Comparison of ENCODE assay signal across 21 cellular contexts in genomic region chr3:147424325-147424910, GRCh38. TPM values are rescaled to one million over a fixed set of nuclear protein-coding genes. Genes with fewer than 3 reads are reported as not detected.
A peak's percentile ranks its signal among the peaks of the same experiment; 100 is the strongest.
DNase-seq lines count a peak whose midpoint lies in the region; ATAC-seq and TF ChIP-seq lines count a peak whose summit lies in the region.
"Had no signal": no experiment of that assay in that cellular context is flagged by ENCODE, and none has a peak within 500 bp of the region (broad histone marks: within the 10 kb centered on the region; RNA-seq: fewer than 3 reads in every experiment).

No MANE protein-coding gene starts in this region.

- H3K9me3 ChIP-seq in HUES64 (ENCODE audit: insufficient read depth, low read depth, low read length) (no peaks in the 10 kb centered on the region), iPS-20b (ENCODE audit: insufficient read depth, low read depth, low read length) (peaks cover 10% of the 10 kb centered on the region; the same call in 1 of the 2 replicates)
- H3K9me3 ChIP-seq: Caco-2, pancreas had no signal

- peaks cover 63% of the 10 kb centered on the region for H3K27me3 Mint-ChIP-seq in activated T-cell treated with anti-CD3 and anti-CD28 coated beads, Interleukin-2, amount 50 U/mL, for 24 hours

- no peaks in the 10 kb centered on the region for H3K36me3 Mint-ChIP-seq in activated T-cell treated with anti-CD3 and anti-CD28 coated beads, Interleukin-2, amount 50 U/mL, for 24 hours (ENCODE audit: low read depth)

- no peak for TF ChIP-seq CTCF in choroid plexus epithelial cell (conservative IDR thresholded peaks at IDR 0.05; ENCODE audit: low read depth, low read length)

- no peak overlapping the region for H3K27ac Mint-ChIP-seq in activated T-cell treated with anti-CD3 and anti-CD28 coated beads, Interleukin-2, amount 50 U/mL, for 24 hours
- H3K27ac Mint-ChIP-seq: activated CD8-positive, alpha-beta T cell treated with anti-CD3 and anti-CD28 coated beads for 36 hours; activated naive CD8-positive, alpha-beta T cell treated with anti-CD3 and anti-CD28 coated beads, Interleukin-2, amount 50 U/mL, for 24 hours; stimulated activated naive CD8-positive, alpha-beta T cell treated with anti-CD3 and anti-CD28 coated beads, Interleukin-15, Interleukin-2, amounts not matched to agents 100 ng/mL and 50 ng/mL, for 24 hours; T-helper 1 cell treated with Interleukin-12 subunit alpha and Interleukin-12 subunit beta and Interleukin-4 antibody, amounts not matched to agents 30 μg/mL and 1 μg/mL, for 36 hours had no signal

- H3K9ac ChIP-seq in HUES64 (ENCODE audit: low read depth, low read length) (no peak overlapping the region), iPS-20b (ENCODE audit: low read depth, low read length) (no peak overlapping the region)
- H3K9ac ChIP-seq: KMS-11 had no signal

- H3K4me1 ChIP-seq in HUES64 (ENCODE audit: insufficient read depth, low read length) (peaks cover 33% of the 10 kb centered on the region), iPS-20b (ENCODE audit: insufficient read depth, low read length) (peaks cover 12% of the 10 kb centered on the region; the same call in 1 of the 2 replicates)
- H3K4me1 ChIP-seq: Caco-2 had no signal

- DNase-seq in choroid plexus epithelial cell (ENCODE audit: low read depth), result peak; percentile 83
- no peak for DNase-seq in NCI-H510A (lab: John Stamatoyannopoulos, UW)
- DNase-seq in activated T-cell treated with anti-CD3 and anti-CD28 coated beads, Interleukin-2, amount 50 U/mL, for 24 hours, result no peak
- DNase-seq: activated CD8-positive, alpha-beta T cell treated with anti-CD3 and anti-CD28 coated beads for 36 hours; activated naive CD8-positive, alpha-beta T cell treated with anti-CD3 and anti-CD28 coated beads, Interleukin-2, amount 50 U/mL, for 24 hours; Caco-2; foreskin fibroblast; left ventricle myocardium superior; NCI-H1092; NCI-H526; SHP77 treated with DMSO at 0.1 percent for 48 hours; stimulated activated CD4-positive, alpha-beta T cell treated with anti-CD3 and anti-CD28 coated beads, Interleukin-1b, Interleukin-23, amount 100 ng/mL, for 48 hours had no signal

- peaks cover 13% of the 10 kb centered on the region for H3K9me3 Mint-ChIP-seq in activated T-cell treated with anti-CD3 and anti-CD28 coated beads, Interleukin-2, amount 50 U/mL, for 24 hours
- H3K9me3 Mint-ChIP-seq: activated naive CD8-positive, alpha-beta T cell treated with anti-CD3 and anti-CD28 coated beads, Interleukin-2, amount 50 U/mL, for 24 hours had no signal

- peak overlapping the region; percentile 42 for H3K4me3 ChIP-seq in HUES64 (ENCODE audit: low read length)
- H3K4me3 ChIP-seq in choroid plexus epithelial cell (ENCODE audit: low read depth, low read length), result peak overlapping the region; percentile 60
- H3K4me3 ChIP-seq in iPS-20b (ENCODE audit: low read length), result peak overlapping the region; percentile 48
- H3K4me3 ChIP-seq: pancreas had no signal

- H3K27ac ChIP-seq in HUES64 (ENCODE audit: low read depth, low read length), result no peak overlapping the region
- no peak overlapping the region for H3K27ac ChIP-seq in iPS-20b (ENCODE audit: low read length)
- H3K27ac ChIP-seq in temporal lobe (ENCODE audit: low read depth, low read length), result peak overlapping the region; percentile 63
- H3K27ac ChIP-seq: KMS-11, pancreas had no signal

- no peak for ATAC-seq in HG03175 (IDR thresholded peaks at IDR 0.05; ENCODE audit: unreplicated experiment)
- ATAC-seq: activated CD8-positive, alpha-beta T cell treated with anti-CD3 and anti-CD28 coated beads for 36 hours; activated naive CD8-positive, alpha-beta T cell treated with anti-CD3 and anti-CD28 coated beads, Interleukin-2, amount 50 U/mL, for 24 hours; left ventricle myocardium superior; pancreas had no signal

- H3K27me3 ChIP-seq in HUES64 (ENCODE audit: insufficient read depth, low read length) (peaks cover 92% of the 10 kb centered on the region), iPS-20b (ENCODE audit: insufficient read depth, low read length) (peaks cover 90% of the 10 kb centered on the region)

- WGBS in HUES64, result under 1% methylated on average over 23 of the region's 25 CpGs

- no peaks in the 10 kb centered on the region for H3K36me3 ChIP-seq in HUES64 (ENCODE audit: insufficient read depth, low read length)
- H3K36me3 ChIP-seq in iPS-20b (ENCODE audit: insufficient read depth, low read depth, low read length), result no peaks in the 10 kb centered on the region
- H3K36me3 ChIP-seq: pancreas had no signal

- no peak overlapping the region for H3K4me3 Mint-ChIP-seq in activated T-cell treated with anti-CD3 and anti-CD28 coated beads, Interleukin-2, amount 50 U/mL, for 24 hours
- H3K4me3 Mint-ChIP-seq: activated CD8-positive, alpha-beta T cell treated with anti-CD3 and anti-CD28 coated beads for 36 hours; activated naive CD8-positive, alpha-beta T cell treated with anti-CD3 and anti-CD28 coated beads, Interleukin-2, amount 50 U/mL, for 24 hours; stimulated activated naive CD8-positive, alpha-beta T cell treated with anti-CD3 and anti-CD28 coated beads, Interleukin-15, Interleukin-2, amounts not matched to agents 100 ng/mL and 50 ng/mL, for 24 hours; T-helper 1 cell treated with Interleukin-12 subunit alpha and Interleukin-12 subunit beta and Interleukin-4 antibody, amounts not matched to agents 30 μg/mL and 1 μg/mL, for 36 hours had no signal

- H3K4me1 Mint-ChIP-seq in activated T-cell treated with anti-CD3 and anti-CD28 coated beads, Interleukin-2, amount 50 U/mL, for 24 hours (ENCODE audit: low read depth), result peaks cover 3% of the 10 kb centered on the region
- H3K4me1 Mint-ChIP-seq: activated naive CD8-positive, alpha-beta T cell treated with anti-CD3 and anti-CD28 coated beads, Interleukin-2, amount 50 U/mL, for 24 hours had no signal

RNA-seq across cellular contexts. Expression of gene ZIC1, which starts 15.3 kb away (rescaled TPM):
- 5.2 TPM for polyA plus RNA-seq in HUES64 (2013, experiment 1 of 2)
- 19.0 TPM for polyA plus RNA-seq in HUES64 (2013, experiment 2 of 2)
- 12.3 TPM for total RNA-seq in temporal lobe
- total RNA-seq: activated CD8-positive, alpha-beta T cell treated with anti-CD3 and anti-CD28 coated beads for 36 hours; Caco-2; left ventricle myocardium superior; pancreas; ureter had no signal
- polyA plus RNA-seq: pancreas had no signal

RNA-seq across cellular contexts. Expression of gene ZIC4, which starts 18.1 kb away (rescaled TPM):
- polyA plus RNA-seq in HUES64 (2013, experiment 1 of 2), result 0.40 TPM
- polyA plus RNA-seq in HUES64 (2013, experiment 2 of 2), result 2.3 TPM
- 1.5 TPM for total RNA-seq in temporal lobe
- total RNA-seq: activated CD8-positive, alpha-beta T cell treated with anti-CD3 and anti-CD28 coated beads for 36 hours; Caco-2; left ventricle myocardium superior; pancreas; ureter had no signal
- polyA plus RNA-seq: pancreas had no signal
